In genomic region chr14:89658977-89659670, GRCh38 we compare ENCODE assay signal across 23 cellular contexts.
A peak's percentile ranks its signal among the peaks of the same experiment; 100 is the strongest.
DNase-seq lines count a peak whose midpoint lies in the region; ATAC-seq and TF ChIP-seq lines count a peak whose summit lies in the region.
"Had no signal": no experiment of that assay in that cellular context is flagged by ENCODE, and none has a peak within 500 bp of the region (broad histone marks: within the 10 kb centered on the region; RNA-seq: fewer than 3 reads in every experiment).

No MANE protein-coding gene starts in this region.

- H3K36me3 Mint-ChIP-seq in activated CD8-positive, alpha-beta T cell treated with anti-CD3 and anti-CD28 coated beads for 36 hours (ENCODE audit: low read depth): peaks cover 4% of the 10 kb centered on the region
- H3K36me3 Mint-ChIP-seq in activated CD8-positive, alpha-beta T cell treated with anti-CD3 and anti-CD28 coated beads, Interleukin-2, amount 10 ng/mL, durations not matched to agents 7 days and 5 days (ENCODE audit: low read depth): peaks cover 5% of the 10 kb centered on the region
- H3K36me3 Mint-ChIP-seq in stimulated activated effector memory CD8-positive, alpha-beta T cell treated with anti-CD3 and anti-CD28 coated beads, Interleukin-12 subunit alpha, Interleukin-12 subunit beta, amount 100 ng/mL, for 72 hours: no peaks in the 10 kb centered on the region
- H3K36me3 Mint-ChIP-seq: natural killer cell had no signal

- no peak for TF ChIP-seq CTCF in activated CD8-positive, alpha-beta T cell treated with anti-CD3 and anti-CD28 coated beads for 36 hours (IDR thresholded peaks at IDR 0.05)
- no peak for TF ChIP-seq CTCF in liver (IDR thresholded peaks at IDR 0.05; ENCODE audit: low read depth, low read length, missing input control)

- POLR2A ChIA-PET in activated CD8-positive, alpha-beta T cell treated with anti-CD3 and anti-CD28 coated beads for 36 hours (lab: Charles Lee): interaction anchor here (0.8 to 1.0 kb wide), 2 partner anchors 70 to 394 kb away, joined by 3 to 6 read pairs; no protein-coding TSS in a partner anchor
- POLR2A ChIA-PET in activated CD8-positive, alpha-beta T cell treated with anti-CD3 and anti-CD28 coated beads, Interleukin-2, amount 10 ng/mL, durations not matched to agents 7 days and 5 days (lab: Charles Lee): interaction anchor here (0.7 kb wide), 1 partner anchor 10 kb away, joined by 3 read pairs; no protein-coding TSS in a partner anchor

- in situ Hi-C loops in KBM-7 (cut with MboI; ENCODE audit: low pct_unique_long_range_greater_than_20kb, low sequenced_read_pairs): no loop called here

- no peak overlapping the region for H3K4me3 Mint-ChIP-seq in activated CD8-positive, alpha-beta T cell treated with anti-CD3 and anti-CD28 coated beads for 36 hours
- H3K4me3 Mint-ChIP-seq in activated CD8-positive, alpha-beta T cell treated with anti-CD3 and anti-CD28 coated beads, Interleukin-2, amount 10 ng/mL, durations not matched to agents 7 days and 5 days: no peak overlapping the region
- no peak overlapping the region for H3K4me3 Mint-ChIP-seq in stimulated activated effector memory CD8-positive, alpha-beta T cell treated with anti-CD3 and anti-CD28 coated beads, Interleukin-12 subunit alpha, Interleukin-12 subunit beta, amount 100 ng/mL, for 72 hours
- H3K4me3 Mint-ChIP-seq: natural killer cell had no signal

- DNase-seq in activated CD8-positive, alpha-beta T cell treated with anti-CD3 and anti-CD28 coated beads for 36 hours: no peak
- no peak for DNase-seq in activated CD8-positive, alpha-beta T cell treated with anti-CD3 and anti-CD28 coated beads, Interleukin-2, amount 10 ng/mL, durations not matched to agents 7 days and 5 days
- no peak for DNase-seq in stimulated activated effector memory CD8-positive, alpha-beta T cell treated with anti-CD3 and anti-CD28 coated beads, Interleukin-12 subunit alpha, Interleukin-12 subunit beta, amount 100 ng/mL, for 72 hours (ENCODE audit: low spot score in 2 of 2)
- DNase-seq in KBM-7 (no peak), activated gamma-delta T cell (lab: John Stamatoyannopoulos, UW) (no peak), hepatic stellate cell (ENCODE audit: low spot score) (no peak)
- DNase-seq: activated CD4-positive, alpha-beta T cell treated with anti-CD3 and anti-CD28 coated beads, Interleukin-2, amount 50 U/mL, for 1 hour; activated naive CD4-positive, alpha-beta T cell treated with Interleukin-2 at 50 U/mL for 16 hours; aorta; Calu3; EL; foreskin melanocyte; natural killer cell; NCI-H1436; NCI-H2171; OCI-M1; SIG-M5; stimulated activated CD4-positive, alpha-beta T cell treated with anti-CD3 and anti-CD28 coated beads, Interleukin-4, amount 100 ng/mL, for 24 hours had no signal

- no peak overlapping the region for H3K27ac ChIP-seq in duodenal mucosa (ENCODE audit: low read depth, low read length)
- H3K27ac ChIP-seq in liver (ENCODE audit: low read depth in 1 of 2, low read length in 2 of 2): peak overlapping the region; percentile 56 to 70
- H3K27ac ChIP-seq: A549, BLaER1, HL-60 had no signal

- CTCF ChIA-PET in activated CD8-positive, alpha-beta T cell treated with anti-CD3 and anti-CD28 coated beads for 36 hours (lab: Charles Lee): no interaction called here
- CTCF ChIA-PET in activated CD8-positive, alpha-beta T cell treated with anti-CD3 and anti-CD28 coated beads, Interleukin-2, amount 10 ng/mL, durations not matched to agents 7 days and 5 days (lab: Charles Lee): interaction anchor here (0.8 to 1.5 kb wide), 3 partner anchors 8 to 109 kb away, joined by 3 to 4 read pairs (median 3); no protein-coding TSS in a partner anchor

- peaks cover 14% of the 10 kb centered on the region for H3K9me3 Mint-ChIP-seq in activated CD8-positive, alpha-beta T cell treated with anti-CD3 and anti-CD28 coated beads for 36 hours
- no peaks in the 10 kb centered on the region for H3K9me3 Mint-ChIP-seq in activated CD8-positive, alpha-beta T cell treated with anti-CD3 and anti-CD28 coated beads, Interleukin-2, amount 10 ng/mL, durations not matched to agents 7 days and 5 days (ENCODE audit: insufficient read depth)
- peaks cover 5% of the 10 kb centered on the region for H3K9me3 Mint-ChIP-seq in stimulated activated effector memory CD8-positive, alpha-beta T cell treated with anti-CD3 and anti-CD28 coated beads, Interleukin-12 subunit alpha, Interleukin-12 subunit beta, amount 100 ng/mL, for 72 hours
- H3K9me3 Mint-ChIP-seq: natural killer cell had no signal

- no peak for TF ChIP-seq RAD21 in liver (IDR thresholded peaks at IDR 0.05)

- H3K4me1 ChIP-seq in duodenal mucosa (ENCODE audit: control insufficient read depth in 1 of 2, insufficient read depth in 2 of 2, low read length in 2 of 2): peaks cover 13 to 15% of the 10 kb centered on the region in 2 donors
- H3K4me1 ChIP-seq in liver (ENCODE audit: control insufficient read depth in 4 of 4, insufficient read depth in 4 of 4, low read length in 3 of 4): peaks cover 0 to 25% (median 10%) of the 10 kb centered on the region in 4 donors
- H3K4me1 ChIP-seq: A549, BLaER1 had no signal

- no peaks in the 10 kb centered on the region for H3K27me3 ChIP-seq in duodenal mucosa (ENCODE audit: control insufficient read depth in 1 of 2, insufficient read depth in 2 of 2, low read length in 2 of 2)
- H3K27me3 ChIP-seq in liver (ENCODE audit: control insufficient read depth in 4 of 4, insufficient read depth in 4 of 4, low read length in 3 of 4): no peaks in the 10 kb centered on the region
- H3K27me3 ChIP-seq: BLaER1 had no signal

- no peak overlapping the region for H3K27ac Mint-ChIP-seq in activated CD8-positive, alpha-beta T cell treated with anti-CD3 and anti-CD28 coated beads for 36 hours
- no peak overlapping the region for H3K27ac Mint-ChIP-seq in activated CD8-positive, alpha-beta T cell treated with anti-CD3 and anti-CD28 coated beads, Interleukin-2, amount 10 ng/mL, durations not matched to agents 7 days and 5 days
- H3K27ac Mint-ChIP-seq in stimulated activated effector memory CD8-positive, alpha-beta T cell treated with anti-CD3 and anti-CD28 coated beads, Interleukin-12 subunit alpha, Interleukin-12 subunit beta, amount 100 ng/mL, for 72 hours: peak overlapping the region; percentile 7
- H3K27ac Mint-ChIP-seq: natural killer cell had no signal

- no peaks in the 10 kb centered on the region for H3K27me3 Mint-ChIP-seq in activated CD8-positive, alpha-beta T cell treated with anti-CD3 and anti-CD28 coated beads for 36 hours
- no peaks in the 10 kb centered on the region for H3K27me3 Mint-ChIP-seq in activated CD8-positive, alpha-beta T cell treated with anti-CD3 and anti-CD28 coated beads, Interleukin-2, amount 10 ng/mL, durations not matched to agents 7 days and 5 days (ENCODE audit: low read depth)

- ATAC-seq in activated CD8-positive, alpha-beta T cell treated with anti-CD3 and anti-CD28 coated beads for 36 hours: peak; percentile 34
- no peak for ATAC-seq in activated CD8-positive, alpha-beta T cell treated with anti-CD3 and anti-CD28 coated beads, Interleukin-2, amount 10 ng/mL, durations not matched to agents 7 days and 5 days
- ATAC-seq in stimulated activated effector memory CD8-positive, alpha-beta T cell treated with anti-CD3 and anti-CD28 coated beads, Interleukin-12 subunit alpha, Interleukin-12 subunit beta, amount 100 ng/mL, for 72 hours: peak; percentile 31
- ATAC-seq: A549 had no signal

- H3K9ac ChIP-seq in duodenal mucosa (ENCODE audit: low read depth in 1 of 2, low read length in 2 of 2) (peak overlapping the region in 1 of 2 donors; percentile 39), liver (ENCODE audit: low read depth in 1 of 2, low read length in 2 of 2) (no peak overlapping the region)
- H3K9ac ChIP-seq: BLaER1 had no signal

- H3K4me3 ChIP-seq in duodenal mucosa (ENCODE audit: low read depth in 1 of 2, low read length in 2 of 2) (peak overlapping the region; percentile 32 to 46), liver (ENCODE audit: low read depth in 1 of 3, low read length in 3 of 3) (no peak overlapping the region)
- H3K4me3 ChIP-seq: A549, BLaER1 had no signal

- peaks cover 10% of the 10 kb centered on the region for H3K4me1 Mint-ChIP-seq in activated CD8-positive, alpha-beta T cell treated with anti-CD3 and anti-CD28 coated beads for 36 hours (ENCODE audit: low read depth)
- H3K4me1 Mint-ChIP-seq in activated CD8-positive, alpha-beta T cell treated with anti-CD3 and anti-CD28 coated beads, Interleukin-2, amount 10 ng/mL, durations not matched to agents 7 days and 5 days (ENCODE audit: low read depth): peaks cover 3% of the 10 kb centered on the region
- peaks cover 5% of the 10 kb centered on the region for H3K4me1 Mint-ChIP-seq in stimulated activated effector memory CD8-positive, alpha-beta T cell treated with anti-CD3 and anti-CD28 coated beads, Interleukin-12 subunit alpha, Interleukin-12 subunit beta, amount 100 ng/mL, for 72 hours

- H3K9me3 ChIP-seq in duodenal mucosa (ENCODE audit: control insufficient read depth in 1 of 2, low read length in 2 of 2) (no peaks in the 10 kb centered on the region), liver (ENCODE audit: control insufficient read depth in 4 of 4, low read length in 3 of 4) (peaks cover 0 to 2% (median 0%) of the 10 kb centered on the region in 4 donors)

- 55% methylated on average over 7 of the region's 7 CpGs for WGBS in liver

- H3K36me3 ChIP-seq in duodenal mucosa (ENCODE audit: control insufficient read depth in 1 of 2, insufficient read depth in 2 of 2, low read length in 2 of 2) (no peaks in the 10 kb centered on the region), liver (ENCODE audit: control insufficient read depth in 4 of 4, insufficient read depth in 3 of 4, low read depth in 1 of 4, low read length in 3 of 4) (no peaks in the 10 kb centered on the region)
- H3K36me3 ChIP-seq: BLaER1 had no signal

- intact Hi-C loops in activated CD8-positive, alpha-beta T cell treated with anti-CD3 and anti-CD28 coated beads for 36 hours (cut with micrococcal nuclease): no loop called here

TF ChIP-seq in liver, 16 proteins besides CTCF, POLR2A, EP300 and RAD21:
- no peak for TF ChIP-seq EGR1 (IDR thresholded peaks at IDR 0.05; ENCODE audit: low read depth in 2 of 2)
- TF ChIP-seq RXRA (IDR thresholded peaks at IDR 0.05): peak in 1 of 2 donors; percentile 24
- TF ChIP-seq ATF3 (IDR thresholded peaks at IDR 0.05): no peak
- TF ChIP-seq YY1 (IDR thresholded peaks at IDR 0.05): peak; percentile 30
- peak; percentile 15 to 22 for TF ChIP-seq HNF4A (conservative IDR thresholded peaks at IDR 0.05)

Comparison
In these comparisons a context has a peak if more than half of its experiments do, and no peak if none do; other contexts are left out.
1. H3K4me3 ChIP-seq: peak in duodenal mucosa (2 of 2); none in liver (0 of 3).